1 cellular context compared by ENCODE assay signal in genomic region chr3:15953841-15954240, GRCh38.
TF ChIP-seq lines count a peak whose summit lies in the region.

No MANE protein-coding gene starts in this region.

TF ChIP-seq in GM23338, 12 proteins besides CTCF, POLR2A, EP300 and RAD21 (continued from another document):
- no peak for TF ChIP-seq EZH2phosphoT487 (IDR thresholded peaks at IDR 0.05; ENCODE audit: unreplicated experiment)
- no peak for TF ChIP-seq CREB1 (CRISPR knock-in tag; IDR thresholded peaks at IDR 0.05; ENCODE audit: low read depth)
- TF ChIP-seq POLR2AphosphoS5 (IDR thresholded peaks at IDR 0.05; ENCODE audit: low read depth) = no peak
- TF ChIP-seq, protein P1, sequence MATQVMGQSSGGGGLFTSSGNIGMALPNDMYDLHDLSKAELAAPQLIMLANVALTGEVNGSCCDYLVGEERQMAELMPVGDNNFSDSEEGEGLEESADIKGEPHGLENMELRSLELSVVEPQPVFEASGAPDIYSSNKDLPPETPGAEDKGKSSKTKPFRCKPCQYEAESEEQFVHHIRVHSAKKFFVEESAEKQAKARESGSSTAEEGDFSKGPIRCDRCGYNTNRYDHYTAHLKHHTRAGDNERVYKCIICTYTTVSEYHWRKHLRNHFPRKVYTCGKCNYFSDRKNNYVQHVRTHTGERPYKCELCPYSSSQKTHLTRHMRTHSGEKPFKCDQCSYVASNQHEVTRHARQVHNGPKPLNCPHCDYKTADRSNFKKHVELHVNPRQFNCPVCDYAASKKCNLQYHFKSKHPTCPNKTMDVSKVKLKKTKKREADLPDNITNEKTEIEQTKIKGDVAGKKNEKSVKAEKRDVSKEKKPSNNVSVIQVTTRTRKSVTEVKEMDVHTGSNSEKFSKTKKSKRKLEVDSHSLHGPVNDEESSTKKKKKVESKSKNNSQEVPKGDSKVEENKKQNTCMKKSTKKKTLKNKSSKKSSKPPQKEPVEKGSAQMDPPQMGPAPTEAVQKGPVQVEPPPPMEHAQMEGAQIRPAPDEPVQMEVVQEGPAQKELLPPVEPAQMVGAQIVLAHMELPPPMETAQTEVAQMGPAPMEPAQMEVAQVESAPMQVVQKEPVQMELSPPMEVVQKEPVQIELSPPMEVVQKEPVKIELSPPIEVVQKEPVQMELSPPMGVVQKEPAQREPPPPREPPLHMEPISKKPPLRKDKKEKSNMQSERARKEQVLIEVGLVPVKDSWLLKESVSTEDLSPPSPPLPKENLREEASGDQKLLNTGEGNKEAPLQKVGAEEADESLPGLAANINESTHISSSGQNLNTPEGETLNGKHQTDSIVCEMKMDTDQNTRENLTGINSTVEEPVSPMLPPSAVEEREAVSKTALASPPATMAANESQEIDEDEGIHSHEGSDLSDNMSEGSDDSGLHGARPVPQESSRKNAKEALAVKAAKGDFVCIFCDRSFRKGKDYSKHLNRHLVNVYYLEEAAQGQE (IDR thresholded peaks at IDR 0.05; ENCODE audit: unreplicated experiment) = no peak
- TF ChIP-seq JUNB (IDR thresholded peaks at IDR 0.05; ENCODE audit: unreplicated experiment) = no peak
- TF ChIP-seq, protein P2, sequence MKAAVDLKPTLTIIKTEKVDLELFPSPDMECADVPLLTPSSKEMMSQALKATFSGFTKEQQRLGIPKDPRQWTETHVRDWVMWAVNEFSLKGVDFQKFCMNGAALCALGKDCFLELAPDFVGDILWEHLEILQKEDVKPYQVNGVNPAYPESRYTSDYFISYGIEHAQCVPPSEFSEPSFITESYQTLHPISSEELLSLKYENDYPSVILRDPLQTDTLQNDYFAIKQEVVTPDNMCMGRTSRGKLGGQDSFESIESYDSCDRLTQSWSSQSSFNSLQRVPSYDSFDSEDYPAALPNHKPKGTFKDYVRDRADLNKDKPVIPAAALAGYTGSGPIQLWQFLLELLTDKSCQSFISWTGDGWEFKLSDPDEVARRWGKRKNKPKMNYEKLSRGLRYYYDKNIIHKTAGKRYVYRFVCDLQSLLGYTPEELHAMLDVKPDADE (IDR thresholded peaks at IDR 0.05) = no peak
- TF ChIP-seq EZH2 (IDR thresholded peaks at IDR 0.05; ENCODE audit: low read depth, unreplicated experiment) = no peak
